28 cellular contexts compared by ENCODE assay signal in the genomic region with DNA sequence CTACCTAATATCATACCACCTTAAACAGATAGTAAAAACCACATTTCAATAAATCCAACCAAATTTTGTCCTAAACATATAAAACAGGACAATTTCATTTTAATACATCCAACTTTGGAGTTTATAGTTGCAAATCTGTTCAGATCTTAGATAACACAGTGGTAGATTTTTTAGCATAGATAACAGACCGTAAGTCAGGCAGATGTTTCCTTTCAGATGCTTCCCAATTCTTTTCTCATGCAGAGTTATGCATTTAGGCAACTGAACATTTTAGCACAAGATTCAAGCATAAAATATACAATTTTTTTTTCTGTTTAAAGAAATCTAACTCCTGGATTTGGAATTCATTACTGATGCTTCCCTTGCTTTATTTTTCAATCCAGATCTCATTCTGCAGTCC.
"Had no signal": no experiment of that assay in that cellular context is flagged by ENCODE, and none has a peak within 500 bp of the region (broad histone marks: within the 10 kb centered on the region; RNA-seq: fewer than 3 reads in every experiment).

No MANE protein-coding gene starts in this region.

- DNase-seq: activated CD4-positive, alpha-beta T cell treated with anti-CD3 and anti-CD28 coated beads for 4 hours; activated CD8-positive, alpha-beta memory T cell treated with anti-CD3 and anti-CD28 coated beads, Interleukin-2, amount 10 ng/mL, durations not matched to agents 7 days and 5 days; activated effector memory CD4-positive, alpha-beta T cell treated with Interleukin-2 at 50 U/mL for 16 hours; activated naive CD4-positive, alpha-beta T cell; activated T-cell treated with anti-CD3 and anti-CD28 coated beads, Interleukin-2, amount 50 U/mL, for 24 hours; brain microvascular endothelial cell; KBM-7; NCI-H1092; NCI-H1417 treated with DMSO at 0.1 percent for 48 hours; NCI-H1694; NCI-H2029; NCI-H2107; NCI-H2171 treated with DMSO at 0.1 percent for 48 hours; NCI-H226; NCI-H526 treated with DMSO at 0.1 percent for 48 hours; NCI-H82; NK-92 treated with Interleukin-12 subunit alpha and Interleukin-12 subunit beta, amount 100 ng/mL, for 24 hours; OCI-M1; Right ventricle myocardium superior; SJCRH30 had no signal

- H3K36me3 ChIP-seq: brain microvascular endothelial cell, cardiac muscle cell, SJCRH30 had no signal

- H3K27me3 ChIP-seq: brain microvascular endothelial cell, cardiac muscle cell, SJCRH30 had no signal

- H3K4me1 ChIP-seq: SJCRH30 had no signal

- H3K9me3 ChIP-seq: SJCRH30 had no signal

- H3K4me3 Mint-ChIP-seq: activated CD8-positive, alpha-beta memory T cell treated with anti-CD3 and anti-CD28 coated beads, Interleukin-2, amount 10 ng/mL, durations not matched to agents 7 days and 5 days; activated naive CD8-positive, alpha-beta T cell; activated T-cell treated with anti-CD3 and anti-CD28 coated beads, Interleukin-2, amount 50 U/mL, for 24 hours; activated T-helper 1 cell treated with anti-CD3 and anti-CD28 coated beads, Interleukin-12 subunit alpha, Interleukin-12 subunit beta, Interleukin-2, Interleukin-4 antibody, amounts not matched to agents 30 ng/mL and 10 ng/mL and 1 ng/mL, durations not matched to agents 14 hours and 24 hours and 36 hours; T-helper 1 cell treated with Interleukin-12 subunit alpha and Interleukin-12 subunit beta and Interleukin-4 antibody, amounts not matched to agents 30 μg/mL and 1 μg/mL, for 36 hours had no signal

- H3K4me1 Mint-ChIP-seq: activated CD8-positive, alpha-beta memory T cell treated with anti-CD3 and anti-CD28 coated beads, Interleukin-2, amount 10 ng/mL, durations not matched to agents 7 days and 5 days had no signal

- H3K36me3 Mint-ChIP-seq: activated CD8-positive, alpha-beta memory T cell treated with anti-CD3 and anti-CD28 coated beads, Interleukin-2, amount 10 ng/mL, durations not matched to agents 7 days and 5 days; activated naive CD8-positive, alpha-beta T cell had no signal

- H3K27ac Mint-ChIP-seq: activated CD8-positive, alpha-beta memory T cell treated with anti-CD3 and anti-CD28 coated beads, Interleukin-2, amount 10 ng/mL, durations not matched to agents 7 days and 5 days; activated naive CD8-positive, alpha-beta T cell; activated T-cell treated with anti-CD3 and anti-CD28 coated beads, Interleukin-2, amount 50 U/mL, for 24 hours; activated T-helper 1 cell treated with anti-CD3 and anti-CD28 coated beads, Interleukin-12 subunit alpha, Interleukin-12 subunit beta, Interleukin-2, Interleukin-4 antibody, amounts not matched to agents 30 ng/mL and 10 ng/mL and 1 ng/mL, durations not matched to agents 14 hours and 24 hours and 36 hours; T-helper 1 cell treated with Interleukin-12 subunit alpha and Interleukin-12 subunit beta and Interleukin-4 antibody, amounts not matched to agents 30 μg/mL and 1 μg/mL, for 36 hours had no signal

- H3K27ac ChIP-seq: brain microvascular endothelial cell, cardiac muscle cell, RWPE1, SJCRH30 had no signal

- ATAC-seq: activated CD4-positive, CD25-positive, alpha-beta regulatory T cell treated with anti-CD3 and anti-CD28 coated beads, Interleukin-2, amount 50 U/mL, for 24 hours; activated CD8-positive, alpha-beta memory T cell treated with anti-CD3 and anti-CD28 coated beads, Interleukin-2, amount 10 ng/mL, durations not matched to agents 7 days and 5 days; Panc1; SK-N-SH treated with all-trans-retinoic acid at 6 μM for 48 hours had no signal

- H3K4me3 ChIP-seq: cardiac muscle cell, SJCRH30 had no signal

- H3K9me3 Mint-ChIP-seq: activated T-cell treated with anti-CD3 and anti-CD28 coated beads, Interleukin-2, amount 50 U/mL, for 24 hours; activated T-helper 1 cell treated with anti-CD3 and anti-CD28 coated beads, Interleukin-12 subunit alpha, Interleukin-12 subunit beta, Interleukin-2, Interleukin-4 antibody, amounts not matched to agents 30 ng/mL and 10 ng/mL and 1 ng/mL, durations not matched to agents 14 hours and 24 hours and 36 hours; T-helper 1 cell treated with Interleukin-12 subunit alpha and Interleukin-12 subunit beta and Interleukin-4 antibody, amounts not matched to agents 30 μg/mL and 1 μg/mL, for 36 hours had no signal

- H3K27me3 Mint-ChIP-seq: activated CD8-positive, alpha-beta memory T cell treated with anti-CD3 and anti-CD28 coated beads, Interleukin-2, amount 10 ng/mL, durations not matched to agents 7 days and 5 days; activated T-cell treated with anti-CD3 and anti-CD28 coated beads, Interleukin-2, amount 50 U/mL, for 24 hours had no signal
